ENCODE assay signal across 14 cellular contexts in genomic region chr20:35125753-35126152, GRCh38. TPM values are rescaled to one million over a fixed set of nuclear protein-coding genes. Genes with fewer than 3 reads are reported as not detected.
DNase-seq lines count a peak whose midpoint lies in the region; ATAC-seq and TF ChIP-seq lines count a peak whose summit lies in the region.
"Had no signal": no experiment of that assay in that cellular context is flagged by ENCODE, and none has a peak within 500 bp of the region (broad histone marks: within the 10 kb centered on the region; RNA-seq: fewer than 3 reads in every experiment).

No MANE protein-coding gene starts in this region.

- TF ChIP-seq CTCF in cardiac muscle cell (IDR thresholded peaks at IDR 0.05; ENCODE audit: low read depth, low read length) (no peak), RWPE2 (IDR thresholded peaks at IDR 0.05; ENCODE audit: poor library complexity, severe bottlenecking) (no peak)

- no peaks in the 10 kb centered on the region for H3K4me1 Mint-ChIP-seq in activated T-helper 17 cell treated with anti-CD3 and anti-CD28 coated beads, Interleukin-2, amount 50 U/mL, for 72 hours

- no peaks in the 10 kb centered on the region for H3K9me3 Mint-ChIP-seq in activated T-helper 17 cell treated with anti-CD3 and anti-CD28 coated beads, Interleukin-2, amount 50 U/mL, for 72 hours
- H3K9me3 Mint-ChIP-seq: CD4-positive, alpha-beta memory T cell had no signal

- no peak for DNase-seq in cardiac muscle cell (ENCODE audit: low read depth in 1 of 2, low spot score in 1 of 2)
- no peak for DNase-seq in Right ventricle myocardium superior
- peak; percentile 29 for DNase-seq in RWPE2 (ENCODE audit: low spot score)
- no peak for DNase-seq in GDM1 (lab: John Stamatoyannopoulos, UW)
- no peak for DNase-seq in MV-4-11 (lab: John Stamatoyannopoulos, UW)
- DNase-seq: C1 segment of cervical spinal cord; Calu3; CD4-positive, alpha-beta memory T cell; COR-L47; DMS53; DMS79 treated with DMSO at 0.1 percent for 48 hours; GOT3 had no signal

- H3K27ac Mint-ChIP-seq in activated T-helper 17 cell treated with anti-CD3 and anti-CD28 coated beads, Interleukin-2, amount 50 U/mL, for 72 hours: peak overlapping the region; percentile 25

- ATAC-seq in Right ventricle myocardium superior (ENCODE audit: poor library complexity) (no peak), RWPE2 (ENCODE audit: low read depth) (no peak)
- no peak for ATAC-seq in activated T-helper 17 cell treated with anti-CD3 and anti-CD28 coated beads, Interleukin-2, amount 50 U/mL, for 72 hours (replicated peaks)

- H3K4me3 ChIP-seq in cardiac muscle cell: no peak overlapping the region
- H3K4me3 ChIP-seq in RWPE2 (ENCODE audit: severe bottlenecking): no peak overlapping the region
- H3K4me3 ChIP-seq: HAP-1 had no signal

- H3K36me3 ChIP-seq in cardiac muscle cell (peaks cover 32% of the 10 kb centered on the region), RWPE2 (ENCODE audit: low read depth) (peaks cover 91% of the 10 kb centered on the region)

- H3K36me3 Mint-ChIP-seq in activated T-helper 17 cell treated with anti-CD3 and anti-CD28 coated beads, Interleukin-2, amount 50 U/mL, for 72 hours (ENCODE audit: low read depth): peaks cover 98% of the 10 kb centered on the region

- H3K4me1 ChIP-seq in cardiac muscle cell (ENCODE audit: low read depth) (peaks cover 13% of the 10 kb centered on the region), RWPE2 (ENCODE audit: insufficient read depth, poor library complexity, severe bottlenecking) (peaks cover 18% of the 10 kb centered on the region)
- H3K4me1 ChIP-seq: HAP-1 had no signal

- no peak overlapping the region for H3K4me3 Mint-ChIP-seq in activated T-helper 17 cell treated with anti-CD3 and anti-CD28 coated beads, Interleukin-2, amount 50 U/mL, for 72 hours
- H3K4me3 Mint-ChIP-seq: CD4-positive, alpha-beta memory T cell had no signal

- peak overlapping the region; percentile 25 for H3K27ac ChIP-seq in cardiac muscle cell
- H3K27ac ChIP-seq in RWPE2 (ENCODE audit: poor library complexity, severe bottlenecking): no peak overlapping the region

- intact Hi-C loops in Right ventricle myocardium superior (cut with DNase I): no loop called here

- H3K27me3 Mint-ChIP-seq in activated T-helper 17 cell treated with anti-CD3 and anti-CD28 coated beads, Interleukin-2, amount 50 U/mL, for 72 hours: no peaks in the 10 kb centered on the region
- H3K27me3 Mint-ChIP-seq: CD4-positive, alpha-beta memory T cell had no signal

- no peaks in the 10 kb centered on the region for H3K9me3 ChIP-seq in cardiac muscle cell (ENCODE audit: low read depth)
- H3K9me3 ChIP-seq in RWPE2 (ENCODE audit: severe bottlenecking): no peaks in the 10 kb centered on the region
- H3K9me3 ChIP-seq: HAP-1 had no signal

- H3K27me3 ChIP-seq in cardiac muscle cell (no peaks in the 10 kb centered on the region), RWPE2 (ENCODE audit: insufficient read depth, poor library complexity, severe bottlenecking) (no peaks in the 10 kb centered on the region)

RNA-seq across cellular contexts. Expression of gene EDEM2, which starts 21.4 kb away (rescaled TPM):
- total RNA-seq in cardiac muscle cell (40.1 and 42.1 TPM in 2 replicates), Right ventricle myocardium superior (9.1 TPM)
- polyA plus RNA-seq in cardiac muscle cell: 57.5 and 66.2 TPM in 2 replicates
- 10 to 100 TPM; 19.2 to 22.9 TPM for total RNA-seq in activated T-helper 17 cell treated with anti-CD3 and anti-CD28 coated beads, Interleukin-2, amount 50 U/mL, for 72 hours

RNA-seq across cellular contexts. Expression of gene TRPC4AP, which starts 33.1 kb away (rescaled TPM):
- total RNA-seq in cardiac muscle cell (113 and 120 TPM in 2 replicates), Right ventricle myocardium superior (33.8 TPM)
- polyA plus RNA-seq in cardiac muscle cell: 123 and 131 TPM in 2 replicates
- 10 to 100 TPM; 34.1 to 54.3 TPM for total RNA-seq in activated T-helper 17 cell treated with anti-CD3 and anti-CD28 coated beads, Interleukin-2, amount 50 U/mL, for 72 hours

RNA-seq across cellular contexts. Expression of gene PROCR, which starts 46.1 kb away (rescaled TPM):
- total RNA-seq in cardiac muscle cell: 8.2 and 11.6 TPM in 2 replicates
- 12.5 and 13.7 TPM in 2 replicates for polyA plus RNA-seq in cardiac muscle cell
- total RNA-seq in Right ventricle myocardium superior: 9.3 TPM
- total RNA-seq in activated T-helper 17 cell treated with anti-CD3 and anti-CD28 coated beads, Interleukin-2, amount 50 U/mL, for 72 hours: 1 to 10 TPM; 1.8 to 2.5 TPM
